ENCODE assay signal across 22 cellular contexts in the genomic region with DNA sequence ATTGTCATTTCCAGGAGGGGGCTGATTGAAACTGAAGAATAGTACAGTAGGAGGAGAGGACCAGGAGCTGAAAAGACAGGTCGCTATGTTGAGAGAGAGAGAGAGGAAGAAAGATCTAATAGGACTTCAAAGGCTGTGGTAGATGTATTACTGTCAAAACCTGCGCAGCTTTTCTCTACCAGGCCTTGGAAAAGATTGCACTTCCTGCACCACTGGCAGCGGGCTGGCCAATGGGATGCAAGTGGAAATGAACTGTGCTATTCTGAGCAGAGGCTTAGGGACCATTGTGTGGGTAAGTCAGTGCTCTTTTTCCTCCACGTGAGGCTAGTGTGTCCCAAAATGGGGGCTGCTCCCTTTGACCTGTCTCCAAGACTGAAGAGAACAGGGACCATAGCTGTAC. TPM values are rescaled to one million over a fixed set of nuclear protein-coding genes. Genes with fewer than 3 reads are reported as not detected.
DNase-seq lines count a peak whose midpoint lies in the region; ATAC-seq and TF ChIP-seq lines count a peak whose summit lies in the region.
"Had no signal": no experiment of that assay in that cellular context is flagged by ENCODE, and none has a peak within 500 bp of the region (broad histone marks: within the 10 kb centered on the region; RNA-seq: fewer than 3 reads in every experiment).

No MANE protein-coding gene starts in this region.

- H3K9ac ChIP-seq in smooth muscle cell (ENCODE audit: low read depth), result no peak overlapping the region

- no peaks in the 10 kb centered on the region for H3K79me2 ChIP-seq in smooth muscle cell (ENCODE audit: low read depth)

- peak overlapping the region; percentile 17 for H3K27ac Mint-ChIP-seq in activated CD4-positive, alpha-beta T cell treated with anti-CD3 and anti-CD28 coated beads, Interleukin-2, amount 10 ng/mL, durations not matched to agents 24 days and 14 days
- peak overlapping the region; percentile 8 for H3K27ac Mint-ChIP-seq in Caco-2 (ENCODE audit: unreplicated experiment)
- H3K27ac Mint-ChIP-seq in activated T-helper 1 cell treated with anti-CD3 and anti-CD28 coated beads, Interleukin-12 subunit alpha, Interleukin-12 subunit beta, Interleukin-2, Interleukin-4 antibody, amounts not matched to agents 30 ng/mL and 10 ng/mL and 1 ng/mL, durations not matched to agents 14 hours and 24 hours and 36 hours, result peak overlapping the region; percentile 65
- H3K27ac Mint-ChIP-seq in naive B cell, result peak overlapping the region in 5 of 6 donors; percentile 12 to 89 (median 70)

- peaks cover 52% of the 10 kb centered on the region for H3K4me1 Mint-ChIP-seq in activated CD4-positive, alpha-beta T cell treated with anti-CD3 and anti-CD28 coated beads, Interleukin-2, amount 10 ng/mL, durations not matched to agents 24 days and 14 days
- H3K4me1 Mint-ChIP-seq in Caco-2 (ENCODE audit: low read depth, unreplicated experiment) (peaks cover 55% of the 10 kb centered on the region), naive B cell (peaks cover 48 to 73% (median 61%) of the 10 kb centered on the region in 3 donors)
- H3K4me1 Mint-ChIP-seq in activated T-helper 1 cell treated with anti-CD3 and anti-CD28 coated beads, Interleukin-12 subunit alpha, Interleukin-12 subunit beta, Interleukin-2, Interleukin-4 antibody, amounts not matched to agents 30 ng/mL and 10 ng/mL and 1 ng/mL, durations not matched to agents 14 hours and 24 hours and 36 hours (ENCODE audit: low read depth), result peaks cover 60% of the 10 kb centered on the region

- POLR2A ChIA-PET in Caco-2 (lab: Charles Lee), result no interaction called here

- no peak for DNase-seq in activated CD4-positive, alpha-beta T cell treated with anti-CD3 and anti-CD28 coated beads, Interleukin-2, amount 10 ng/mL, durations not matched to agents 24 days and 14 days
- DNase-seq in activated CD4-positive, alpha-beta T cell treated with anti-CD3 and anti-CD28 coated beads, Interleukin-2, amount 50 U/mL, for 1 hour, result no peak
- DNase-seq in Caco-2 (no peak), naive B cell (no peak), WERI-Rb-1 (no peak), smooth muscle cell (lab: John Stamatoyannopoulos, UW; ENCODE audit: unreplicated experiment) (no peak)
- no peak for DNase-seq in activated T-helper 1 cell treated with anti-CD3 and anti-CD28 coated beads, Interleukin-12 subunit alpha, Interleukin-12 subunit beta, Interleukin-2, Interleukin-4 antibody, amounts not matched to agents 30 ng/mL and 10 ng/mL and 1 ng/mL, durations not matched to agents 14 hours and 24 hours and 36 hours (ENCODE audit: low spot score)
- DNase-seq: activated T-cell treated with anti-CD3 and anti-CD28 coated beads for 4 hours; amniotic stem cell; C1 segment of cervical spinal cord; MG63; midbrain; NCI-H1694; NCI-H748 treated with DMSO at 0.1 percent for 48 hours; small intestine; stimulated activated CD4-positive, alpha-beta T cell treated with anti-CD3 and anti-CD28 coated beads, Interleukin-4, amount 100 ng/mL, for 4 hours; substantia nigra; T-helper 9 cell had no signal

- H3K9me3 Mint-ChIP-seq in activated CD4-positive, alpha-beta T cell treated with anti-CD3 and anti-CD28 coated beads, Interleukin-2, amount 10 ng/mL, durations not matched to agents 24 days and 14 days, result no peaks in the 10 kb centered on the region
- H3K9me3 Mint-ChIP-seq in Caco-2 (ENCODE audit: unreplicated experiment) (no peaks in the 10 kb centered on the region), naive B cell (no peaks in the 10 kb centered on the region)
- no peaks in the 10 kb centered on the region for H3K9me3 Mint-ChIP-seq in activated T-helper 1 cell treated with anti-CD3 and anti-CD28 coated beads, Interleukin-12 subunit alpha, Interleukin-12 subunit beta, Interleukin-2, Interleukin-4 antibody, amounts not matched to agents 30 ng/mL and 10 ng/mL and 1 ng/mL, durations not matched to agents 14 hours and 24 hours and 36 hours

- no peak overlapping the region for H2AFZ ChIP-seq in smooth muscle cell (ENCODE audit: low read depth)

- H3K27me3 Mint-ChIP-seq in activated CD4-positive, alpha-beta T cell treated with anti-CD3 and anti-CD28 coated beads, Interleukin-2, amount 10 ng/mL, durations not matched to agents 24 days and 14 days, result no peaks in the 10 kb centered on the region
- H3K27me3 Mint-ChIP-seq in Caco-2 (ENCODE audit: insufficient read depth, unreplicated experiment) (no peaks in the 10 kb centered on the region), naive B cell (no peaks in the 10 kb centered on the region)
- H3K27me3 Mint-ChIP-seq in activated T-helper 1 cell treated with anti-CD3 and anti-CD28 coated beads, Interleukin-12 subunit alpha, Interleukin-12 subunit beta, Interleukin-2, Interleukin-4 antibody, amounts not matched to agents 30 ng/mL and 10 ng/mL and 1 ng/mL, durations not matched to agents 14 hours and 24 hours and 36 hours (ENCODE audit: insufficient read depth), result no peaks in the 10 kb centered on the region

- H3K36me3 Mint-ChIP-seq in activated CD4-positive, alpha-beta T cell treated with anti-CD3 and anti-CD28 coated beads, Interleukin-2, amount 10 ng/mL, durations not matched to agents 24 days and 14 days (ENCODE audit: low read depth), result peaks cover 43% of the 10 kb centered on the region
- peaks cover 20% of the 10 kb centered on the region for H3K36me3 Mint-ChIP-seq in Caco-2 (ENCODE audit: insufficient read depth, unreplicated experiment)
- peaks cover 31% of the 10 kb centered on the region for H3K36me3 Mint-ChIP-seq in activated T-helper 1 cell treated with anti-CD3 and anti-CD28 coated beads, Interleukin-12 subunit alpha, Interleukin-12 subunit beta, Interleukin-2, Interleukin-4 antibody, amounts not matched to agents 30 ng/mL and 10 ng/mL and 1 ng/mL, durations not matched to agents 14 hours and 24 hours and 36 hours (ENCODE audit: low read depth)
- H3K36me3 Mint-ChIP-seq in naive B cell, result peaks cover 27 to 33% of the 10 kb centered on the region in 2 donors

- intact Hi-C loops in activated CD4-positive, alpha-beta T cell treated with anti-CD3 and anti-CD28 coated beads, Interleukin-2, amount 10 ng/mL, durations not matched to agents 24 days and 14 days (cut with micrococcal nuclease), result loop anchor here (5.0 to 10.0 kb wide), 2 partner anchors 41 to 61 kb away; no protein-coding TSS in a partner anchor
- intact Hi-C loops in Caco-2 (cut with micrococcal nuclease; ENCODE audit: unreplicated experiment), result no loop called here
- intact Hi-C loops in activated T-helper 1 cell treated with anti-CD3 and anti-CD28 coated beads, Interleukin-12 subunit alpha, Interleukin-12 subunit beta, Interleukin-2, Interleukin-4 antibody, amounts not matched to agents 30 ng/mL and 10 ng/mL and 1 ng/mL, durations not matched to agents 14 hours and 24 hours and 36 hours (cut with micrococcal nuclease), result no loop called here

- H3K36me3 ChIP-seq in Caco-2 (ENCODE audit: control insufficient read depth, insufficient read depth, low read length), result no peaks in the 10 kb centered on the region; the same call in 1 of the 2 replicates
- peaks cover 11% of the 10 kb centered on the region for H3K36me3 ChIP-seq in WERI-Rb-1
- no peaks in the 10 kb centered on the region for H3K36me3 ChIP-seq in smooth muscle cell (ENCODE audit: low read depth)

- H4K20me1 ChIP-seq in smooth muscle cell (ENCODE audit: low read depth), result no peaks in the 10 kb centered on the region

- no TSS peak for BruUV-seq in Caco-2 (replicated peaks; lab: Mats Ljungman, UMichigan)

- H3K27me3 ChIP-seq in Caco-2 (replicated peaks; ENCODE audit: control insufficient read depth, insufficient read depth, low read length) (no peaks in the 10 kb centered on the region), WERI-Rb-1 (ENCODE audit: insufficient read depth, low read depth, severe bottlenecking) (no peaks in the 10 kb centered on the region), smooth muscle cell (ENCODE audit: low read depth) (no peaks in the 10 kb centered on the region)
- H3K27me3 ChIP-seq: MG63, neutrophil had no signal

- CTCF ChIA-PET in Caco-2 (lab: Charles Lee), result interaction anchor here (1.3 to 2.2 kb wide), 2 partner anchors 61 to 244 kb away, joined by 3 to 7 read pairs; no protein-coding TSS in a partner anchor

- whole genome bisulfite sequencing in smooth muscle cell (ENCODE audit: low lambda C conversion rate), result 92% methylated on average over 4 of the region's 4 CpGs

- no peaks in the 10 kb centered on the region for H3K9me3 ChIP-seq in Caco-2
- no peaks in the 10 kb centered on the region for H3K9me3 ChIP-seq in WERI-Rb-1 (ENCODE audit: severe bottlenecking)
- no peaks in the 10 kb centered on the region for H3K9me3 ChIP-seq in smooth muscle cell (replicated peaks; ENCODE audit: low read depth)
- H3K9me3 ChIP-seq: A549, HAP-1, MG63, neutrophil had no signal

- no peak for ATAC-seq in naive B cell (ENCODE audit: low read depth in 2 of 2)
- ATAC-seq in HG03097 (IDR thresholded peaks at IDR 0.05; ENCODE audit: low FRiP score, unreplicated experiment), result no peak
- ATAC-seq: A549 had no signal

- H3F3A ChIP-seq in smooth muscle cell (ENCODE audit: low read depth), result no peaks in the 10 kb centered on the region

- no peak overlapping the region for H3K4me3 Mint-ChIP-seq in activated CD4-positive, alpha-beta T cell treated with anti-CD3 and anti-CD28 coated beads, Interleukin-2, amount 10 ng/mL, durations not matched to agents 24 days and 14 days
- H3K4me3 Mint-ChIP-seq in Caco-2 (ENCODE audit: unreplicated experiment) (no peak overlapping the region), naive B cell (peak overlapping the region in 1 of 8 donors; percentile 87)
- H3K4me3 Mint-ChIP-seq in activated T-helper 1 cell treated with anti-CD3 and anti-CD28 coated beads, Interleukin-12 subunit alpha, Interleukin-12 subunit beta, Interleukin-2, Interleukin-4 antibody, amounts not matched to agents 30 ng/mL and 10 ng/mL and 1 ng/mL, durations not matched to agents 14 hours and 24 hours and 36 hours, result no peak overlapping the region

- H3K27ac ChIP-seq in WERI-Rb-1, result no peak overlapping the region
- H3K27ac ChIP-seq in smooth muscle cell (ENCODE audit: low read depth), result no peak overlapping the region
- H3K27ac ChIP-seq: A549, neutrophil had no signal

- H3K4me1 ChIP-seq in Caco-2, result peaks cover 37% of the 10 kb centered on the region
- peaks cover 12% of the 10 kb centered on the region for H3K4me1 ChIP-seq in smooth muscle cell (ENCODE audit: low read depth)
- H3K4me1 ChIP-seq: HAP-1 had no signal

- H3K4me2 ChIP-seq in smooth muscle cell, result no peak overlapping the region
- H3K4me2 ChIP-seq: A549 had no signal

- no peak for TF ChIP-seq CTCF in Caco-2 (IDR thresholded peaks at IDR 0.05; ENCODE audit: insufficient read depth in 1 of 2, low read depth in 1 of 2, low read length in 1 of 2, severe bottlenecking in 1 of 2, unreplicated experiment in 1 of 2)
- no peak for TF ChIP-seq CTCF in WERI-Rb-1 (IDR thresholded peaks at IDR 0.05; ENCODE audit: low read depth, low read length)
- TF ChIP-seq CTCF in smooth muscle cell (IDR thresholded peaks at IDR 0.05; ENCODE audit: borderline replicate concordance, insufficient read depth, poor library complexity, severe bottlenecking), result no peak

- H3K4me3 ChIP-seq in Caco-2 (ENCODE audit: low read depth, low read length) (no peak overlapping the region), WERI-Rb-1 (ENCODE audit: low read depth, low read length) (no peak overlapping the region), smooth muscle cell (no peak overlapping the region)
- H3K4me3 ChIP-seq: A549, HAP-1, MG63 had no signal

RNA-seq across cellular contexts. Expression of gene MDM4, which starts 47.1 kb away (rescaled TPM):
- total RNA-seq in activated CD4-positive, alpha-beta T cell treated with anti-CD3 and anti-CD28 coated beads, Interleukin-2, amount 10 ng/mL, durations not matched to agents 24 days and 14 days, result 81.5 and 85.5 TPM in 2 replicates
- 56.5 and 58.9 TPM in 2 replicates for total RNA-seq in Caco-2 (2022)
- total RNA-seq in activated T-helper 1 cell treated with anti-CD3 and anti-CD28 coated beads, Interleukin-12 subunit alpha, Interleukin-12 subunit beta, Interleukin-2, Interleukin-4 antibody, amounts not matched to agents 30 ng/mL and 10 ng/mL and 1 ng/mL, durations not matched to agents 14 hours and 24 hours and 36 hours, result 75.5 and 80.3 TPM in 2 replicates
- polyA plus RNA-seq in naive B cell (ENCODE audit: low read depth in 6 of 6), result 10 to 100 TPM; 12.6 to 50.8 (median 28.2) TPM
- 21.3 and 31.7 TPM in 2 replicates for total RNA-seq in smooth muscle cell
- 6.1 and 10.8 TPM in 2 replicates for polyA plus RNA-seq in smooth muscle cell

Comparison
In these comparisons a context has a peak if more than half of its experiments do, and no peak if none do; other contexts are left out.
1. H3K27ac Mint-ChIP-seq: peak in every context shown above with its lines; median percentile 70 in naive B cell; 65 in activated T-helper 1 cell treated with anti-CD3 and anti-CD28 coated beads, Interleukin-12 subunit alpha, Interleukin-12 subunit beta, Interleukin-2, Interleukin-4 antibody, amounts not matched to agents 30 ng/mL and 10 ng/mL and 1 ng/mL, durations not matched to agents 14 hours and 24 hours and 36 hours; 17 in activated CD4-positive, alpha-beta T cell treated with anti-CD3 and anti-CD28 coated beads, Interleukin-2, amount 10 ng/mL, durations not matched to agents 24 days and 14 days; 8 in Caco-2.